ENCODE assay signal across 8 cellular contexts in the genomic region with DNA sequence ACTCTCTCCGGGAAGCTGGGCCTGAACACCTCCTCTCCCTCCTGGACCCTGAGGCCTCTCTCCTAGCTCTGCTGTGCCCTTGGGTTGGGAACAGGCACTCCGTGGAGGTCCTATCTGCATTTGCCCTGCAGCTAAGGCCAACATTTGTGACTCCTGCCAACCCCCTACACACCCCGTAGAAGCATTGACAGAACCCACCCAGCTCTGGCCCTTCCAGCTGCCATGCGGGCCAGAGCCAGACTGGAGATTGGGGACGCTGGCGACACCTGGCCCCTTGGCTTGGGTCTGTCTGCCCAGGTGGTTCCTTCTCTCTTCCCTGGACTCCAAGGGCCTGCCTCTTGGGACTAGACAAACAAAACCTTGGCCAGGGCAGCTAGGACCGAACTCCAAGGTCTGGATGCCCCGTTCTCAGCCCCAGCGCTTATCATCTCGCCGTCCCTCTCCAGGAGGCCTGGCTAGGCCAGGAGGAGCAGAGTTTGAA. TPM values are rescaled to one million over a fixed set of nuclear protein-coding genes. Genes with fewer than 3 reads are reported as not detected.
A peak's percentile ranks its signal among the peaks of the same experiment; 100 is the strongest.
DNase-seq lines count a peak whose midpoint lies in the region; ATAC-seq, FAIRE-seq and TF ChIP-seq lines count a peak whose summit lies in the region.

No MANE protein-coding gene starts in this region.

- H3K36me3 ChIP-seq in ascending aorta: no peaks in the 10 kb centered on the region
- H3K36me3 ChIP-seq in HepG2 (replicated peaks in 1 of 2; ENCODE audit: control insufficient read depth in 1 of 2, insufficient read depth in 2 of 2, low read length in 2 of 2): no peaks in the 10 kb centered on the region
- no peaks in the 10 kb centered on the region for H3K36me3 ChIP-seq in suprapubic skin

- peak overlapping the region; percentile 90 for H3K27ac Mint-ChIP-seq in activated CD4-positive, alpha-beta T cell treated with anti-CD3 and anti-CD28 coated beads, Interleukin-2, amount 10 ng/mL, durations not matched to agents 24 days and 14 days

- H2AFZ ChIP-seq in HepG2 (ENCODE audit: low read length): peak overlapping the region; percentile 2

- in situ Hi-C loops in HepG2 (cut with HindIII; ENCODE audit: extremely low pct_ligation_motif_present, low pct_unique_long_range_greater_than_20kb): no loop called here

- H3K4me1 ChIP-seq in ascending aorta (peaks cover 10 to 40% of the 10 kb centered on the region in 2 donors), HepG2 (ENCODE audit: insufficient read depth, low read length) (peaks cover 65% of the 10 kb centered on the region), suprapubic skin (peaks cover 54% of the 10 kb centered on the region)

- peak overlapping the region; percentile 81 for H3K4me3 Mint-ChIP-seq in activated CD4-positive, alpha-beta T cell treated with anti-CD3 and anti-CD28 coated beads, Interleukin-2, amount 10 ng/mL, durations not matched to agents 24 days and 14 days

- no peak for TF ChIP-seq RAD21 in HepG2 (CRISPR knock-in tag; IDR thresholded peaks at IDR 0.05)

- peak overlapping the region; percentile 100 for H3K4me2 ChIP-seq in HepG2 (ENCODE audit: low read depth, low read length)

- TF ChIP-seq POLR2A in HepG2 (IDR thresholded peaks at IDR 0.05; ENCODE audit: insufficient read depth in 1 of 2, low read depth in 2 of 2, low read length in 2 of 2) (no peak), suprapubic skin (IDR thresholded peaks at IDR 0.05) (no peak)

- intact Hi-C loops in activated CD4-positive, alpha-beta T cell treated with anti-CD3 and anti-CD28 coated beads, Interleukin-2, amount 10 ng/mL, durations not matched to agents 24 days and 14 days (cut with micrococcal nuclease): loop anchor here (5.0 kb wide), 1 partner anchor 50 kb away; the partner anchor contains the start of gene UBE2O
- intact Hi-C loops in ascending aorta (cut with DNase I): loop anchor here (5.0 kb wide), 1 partner anchor 50 kb away; the partner anchor contains the start of gene UBE2O
- intact Hi-C loops in HepG2 (cut with micrococcal nuclease; ENCODE audit: unreplicated experiment): loop anchor here (1.0 kb wide), 1 partner anchor 36 kb away; no protein-coding TSS in a partner anchor

- H3K9me3 ChIP-seq in ascending aorta (no peaks in the 10 kb centered on the region), HepG2 (ENCODE audit: low read length) (no peaks in the 10 kb centered on the region), suprapubic skin (no peaks in the 10 kb centered on the region)

- H3K9me3 Mint-ChIP-seq in activated CD4-positive, alpha-beta T cell treated with anti-CD3 and anti-CD28 coated beads, Interleukin-2, amount 10 ng/mL, durations not matched to agents 24 days and 14 days: no peaks in the 10 kb centered on the region

- peaks cover 29% of the 10 kb centered on the region for H3K79me2 ChIP-seq in HepG2 (ENCODE audit: insufficient read depth, low read length)

- 3% methylated on average over 11 of the region's 11 CpGs for WGBS in HepG2 (ENCODE audit: low lambda C conversion rate)
- WGBS in suprapubic skin: 82% methylated on average over 11 of the region's 11 CpGs

- CTCF ChIA-PET in HepG2 (lab: Yijun Ruan, JAX; ENCODE audit: low intra/inter-chr PET ratio, low total read pairs): interaction anchor here (1.0 to 1.2 kb wide), 2 partner anchors 36 kb away, joined by 3 to 4 read pairs; no protein-coding TSS in a partner anchor

- peak; percentile 21 for ATAC-seq in HepG2

- H3K27me3 Mint-ChIP-seq in activated CD4-positive, alpha-beta T cell treated with anti-CD3 and anti-CD28 coated beads, Interleukin-2, amount 10 ng/mL, durations not matched to agents 24 days and 14 days: no peaks in the 10 kb centered on the region

- H3K27me3 ChIP-seq in ascending aorta (no peaks in the 10 kb centered on the region), HepG2 (ENCODE audit: control insufficient read depth in 1 of 2, insufficient read depth in 2 of 2, low read length in 2 of 2) (peaks cover 0 to 2% of the 10 kb centered on the region in 2 experiments; a peak in 1 of 5 replicates), suprapubic skin (no peaks in the 10 kb centered on the region)

- no peak for DNase-seq in activated CD4-positive, alpha-beta T cell treated with anti-CD3 and anti-CD28 coated beads, Interleukin-2, amount 10 ng/mL, durations not matched to agents 24 days and 14 days
- no peak for DNase-seq in activated CD4-positive, alpha-beta T cell treated with anti-CD3 and anti-CD28 coated beads for 48 hours
- DNase-seq in ascending aorta (ENCODE audit: low spot score in 2 of 2): no peak
- DNase-seq in HepG2 (ENCODE audit: low spot score): no peak
- no peak for DNase-seq in suprapubic skin (ENCODE audit: low spot score in 2 of 2)
- DNase-seq in NOMO-1 treated with dmso at 0.1 percent for 144 hours (lab: John Stamatoyannopoulos, UW; ENCODE audit: unreplicated experiment): no peak
- DNase-seq in stimulated activated naive CD4-positive, alpha-beta T cell (lab: John Stamatoyannopoulos, UW): no peak
- no peak for DNase-seq in glomerular visceral epithelial cell (ENCODE audit: extremely low spot score)

- no TSS peak for BruUV-seq in HepG2 (replicated peaks; lab: Mats Ljungman, UMichigan)

- POLR2A ChIA-PET in HepG2 (lab: Yijun Ruan, JAX): interaction anchor here (0.7 to 8.2 kb wide), 26 partner anchors 8 to 170 kb away, joined by 3 to 252 read pairs (median 7); partner anchors contain the start of genes AANAT, PRCD, PRPSAP1 and UBE2O

- H3K36me3 Mint-ChIP-seq in activated CD4-positive, alpha-beta T cell treated with anti-CD3 and anti-CD28 coated beads, Interleukin-2, amount 10 ng/mL, durations not matched to agents 24 days and 14 days (ENCODE audit: low read depth): peaks cover 7% of the 10 kb centered on the region

- peak overlapping the region; percentile 61 for H3K9ac ChIP-seq in HepG2 (ENCODE audit: insufficient read depth, low read depth, low read length)

- H3K4me1 Mint-ChIP-seq in activated CD4-positive, alpha-beta T cell treated with anti-CD3 and anti-CD28 coated beads, Interleukin-2, amount 10 ng/mL, durations not matched to agents 24 days and 14 days: peaks cover 49% of the 10 kb centered on the region

- no peak for TF ChIP-seq EP300 in HepG2 (IDR thresholded peaks at IDR 0.05; ENCODE audit: low read depth in 2 of 2, low read length in 2 of 2)
- TF ChIP-seq EP300 in HepG2 (CRISPR knock-in tag; IDR thresholded peaks at IDR 0.05; ENCODE audit: borderline replicate concordance): no peak
- TF ChIP-seq EP300 in suprapubic skin (IDR thresholded peaks at IDR 0.05): no peak

- H3K4me3 ChIP-seq in ascending aorta: peak overlapping the region; percentile 62 to 78
- peak overlapping the region; percentile 36 to 99 (median 96) for H3K4me3 ChIP-seq in HepG2 (replicated peaks in 1 of 3; ENCODE audit: insufficient read depth in 1 of 3, low read depth in 2 of 3, low read length in 3 of 3)
- H3K4me3 ChIP-seq in suprapubic skin: peak overlapping the region; percentile 69

- FAIRE-seq in HepG2 (lab: Jason Lieb, UNC): no peak

- H3K27ac ChIP-seq in ascending aorta (peak overlapping the region; percentile 80), HepG2 (ENCODE audit: extremely low read length, insufficient read depth, low read length) (peak overlapping the region; percentile 59), suprapubic skin (peak overlapping the region; percentile 4)

- peaks cover 8% of the 10 kb centered on the region; the same call in 1 of the 2 replicates for H4K20me1 ChIP-seq in HepG2 (ENCODE audit: insufficient read depth, low read length)

- TF ChIP-seq CTCF in ascending aorta (IDR thresholded peaks at IDR 0.05) (no peak), HepG2 (CRISPR knock-in tag; IDR thresholded peaks at IDR 0.05) (no peak), suprapubic skin (IDR thresholded peaks at IDR 0.05) (no peak)

RNA-seq across cellular contexts. Expression of gene RHBDF2, which starts 0.6 kb away (rescaled TPM):
- 45.4 and 54.5 TPM in 2 replicates for total RNA-seq in activated CD4-positive, alpha-beta T cell treated with anti-CD3 and anti-CD28 coated beads, Interleukin-2, amount 10 ng/mL, durations not matched to agents 24 days and 14 days
- total RNA-seq in ascending aorta (12.7 TPM), HepG2 (2016; rRNA removed; fragmentation: Illumina TruSeq; extraction: Trizol) (4.2 and 7.8 TPM in 2 replicates), suprapubic skin (10 to 100 TPM; 45.9 to 82.6 (median 52.6) TPM)
- total RNA-seq in HepG2 (2016; cell fraction: cytosol; rRNA removed; fragmentation: Illumina TruSeq; extraction: Trizol; ENCODE audit: low read depth): 3.3 and 3.4 TPM in 2 replicates
- total RNA-seq in HepG2 (2016; cell fraction: insoluble cytoplasmic fraction; rRNA removed; fragmentation: Illumina TruSeq; extraction: Trizol): 2.8 and 8.6 TPM in 2 replicates
- total RNA-seq in HepG2 (2016; cell fraction: membrane; rRNA removed; fragmentation: Illumina TruSeq; extraction: Trizol): 3.2 and 3.5 TPM in 2 replicates
- total RNA-seq in HepG2 (2016; cell fraction: nucleus; rRNA removed; fragmentation: Illumina TruSeq; extraction: Trizol): 10.0 and 14.7 TPM in 2 replicates
- polyA plus RNA-seq in HepG2 (2011; rRNA removed): 24.2 and 27.6 TPM in 2 replicates
- 9.7 and 15.2 TPM in 2 replicates for polyA plus RNA-seq in HepG2 (2011; cell fraction: cytosol; rRNA removed)
- polyA plus RNA-seq in HepG2 (2011; cell fraction: nucleus; rRNA removed): 96.1 and 124 TPM in 2 replicates
- polyA plus RNA-seq in HepG2 (2012): 17.9 and 27.7 TPM in 2 replicates
- 1.2 and 1.5 TPM in 2 replicates for polyA plus RNA-seq in HepG2 (2016; cell fraction: cytosol; fragmentation: Illumina TruSeq; extraction: Trizol; ENCODE audit: low read depth)
- polyA plus RNA-seq in HepG2 (2016; cell fraction: insoluble cytoplasmic fraction; fragmentation: Illumina TruSeq; extraction: Trizol; ENCODE audit: low read depth): 3.8 and 4.6 TPM in 2 replicates
- 2.0 and 3.1 TPM in 2 replicates for polyA plus RNA-seq in HepG2 (2016; cell fraction: membrane; fragmentation: Illumina TruSeq; extraction: Trizol; ENCODE audit: low read depth)
- polyA plus RNA-seq in HepG2 (2016; cell fraction: nucleus; fragmentation: Illumina TruSeq; extraction: Trizol; ENCODE audit: insufficient read depth, low read depth): 23.9 and 27.3 TPM in 2 replicates
- polyA minus RNA-seq in HepG2 (2011; rRNA and poly(A)+ RNA removed; ENCODE audit: low replicate concordance): 8.1 and 40.4 TPM in 2 replicates
- 12.8 and 13.5 TPM in 2 replicates for polyA minus RNA-seq in HepG2 (2011; cell fraction: cytosol; rRNA and poly(A)+ RNA removed)
- 26.5 and 30.6 TPM in 2 replicates for polyA minus RNA-seq in HepG2 (2011; cell fraction: nucleus; rRNA and poly(A)+ RNA removed)

RNA-seq across cellular contexts. Expression of gene AANAT, which starts 34.5 kb away (rescaled TPM):
- not detected in 2 replicates for total RNA-seq in activated CD4-positive, alpha-beta T cell treated with anti-CD3 and anti-CD28 coated beads, Interleukin-2, amount 10 ng/mL, durations not matched to agents 24 days and 14 days
- not detected for total RNA-seq in ascending aorta
- total RNA-seq in HepG2 (2016; rRNA removed; fragmentation: Illumina TruSeq; extraction: Trizol): not detected in 2 replicates
- not detected in 2 replicates for total RNA-seq in HepG2 (2016; cell fraction: cytosol; rRNA removed; fragmentation: Illumina TruSeq; extraction: Trizol; ENCODE audit: low read depth)
- total RNA-seq in HepG2 (2016; cell fraction: insoluble cytoplasmic fraction; rRNA removed; fragmentation: Illumina TruSeq; extraction: Trizol): not detected in 2 replicates
- total RNA-seq in HepG2 (2016; cell fraction: membrane; rRNA removed; fragmentation: Illumina TruSeq; extraction: Trizol): not detected in 2 replicates
- total RNA-seq in HepG2 (2016; cell fraction: nucleus; rRNA removed; fragmentation: Illumina TruSeq; extraction: Trizol): not detected in 2 replicates
- polyA plus RNA-seq in HepG2 (2011; rRNA removed): 0.03 and 0.07 TPM in 2 replicates
- polyA plus RNA-seq in HepG2 (2011; cell fraction: cytosol; rRNA removed): not detected in 2 replicates
- 0.23 and 0.42 TPM in 2 replicates for polyA plus RNA-seq in HepG2 (2011; cell fraction: nucleus; rRNA removed)
- 0.31 TPM in 1 of 2 replicates, not detected in the other for polyA plus RNA-seq in HepG2 (2012)
- not detected in 2 replicates for polyA plus RNA-seq in HepG2 (2016; cell fraction: cytosol; fragmentation: Illumina TruSeq; extraction: Trizol; ENCODE audit: low read depth)
- polyA plus RNA-seq in HepG2 (2016; cell fraction: insoluble cytoplasmic fraction; fragmentation: Illumina TruSeq; extraction: Trizol; ENCODE audit: low read depth): not detected in 2 replicates
- not detected in 2 replicates for polyA plus RNA-seq in HepG2 (2016; cell fraction: membrane; fragmentation: Illumina TruSeq; extraction: Trizol; ENCODE audit: low read depth)
- not detected in 2 replicates for polyA plus RNA-seq in HepG2 (2016; cell fraction: nucleus; fragmentation: Illumina TruSeq; extraction: Trizol; ENCODE audit: insufficient read depth, low read depth)
- not detected in 2 replicates for polyA minus RNA-seq in HepG2 (2011; rRNA and poly(A)+ RNA removed; ENCODE audit: low replicate concordance)
- polyA minus RNA-seq in HepG2 (2011; cell fraction: cytosol; rRNA and poly(A)+ RNA removed): not detected in 2 replicates
- polyA minus RNA-seq in HepG2 (2011; cell fraction: nucleus; rRNA and poly(A)+ RNA removed): not detected in 2 replicates
- not detected for total RNA-seq in suprapubic skin

RNA-seq across cellular contexts. Expression of gene CYGB, which starts 35.6 kb away (rescaled TPM):
- total RNA-seq in activated CD4-positive, alpha-beta T cell treated with anti-CD3 and anti-CD28 coated beads, Interleukin-2, amount 10 ng/mL, durations not matched to agents 24 days and 14 days: not detected in 2 replicates
- total RNA-seq in ascending aorta (60.7 TPM), HepG2 (2016; rRNA removed; fragmentation: Illumina TruSeq; extraction: Trizol) (27.1 and 28.9 TPM in 2 replicates), suprapubic skin (10 to 100 TPM in 2 of 4 donors, 1 to 10 TPM in 2; 2.8 to 18.2 (median 10.4) TPM)
- total RNA-seq in HepG2 (2016; cell fraction: cytosol; rRNA removed; fragmentation: Illumina TruSeq; extraction: Trizol; ENCODE audit: low read depth): 5.2 and 8.2 TPM in 2 replicates
- total RNA-seq in HepG2 (2016; cell fraction: insoluble cytoplasmic fraction; rRNA removed; fragmentation: Illumina TruSeq; extraction: Trizol): 25.6 and 28.4 TPM in 2 replicates
- 16.6 and 21.7 TPM in 2 replicates for total RNA-seq in HepG2 (2016; cell fraction: membrane; rRNA removed; fragmentation: Illumina TruSeq; extraction: Trizol)
- 14.7 and 17.2 TPM in 2 replicates for total RNA-seq in HepG2 (2016; cell fraction: nucleus; rRNA removed; fragmentation: Illumina TruSeq; extraction: Trizol)
- polyA plus RNA-seq in HepG2 (2011; rRNA removed): 18.9 and 23.3 TPM in 2 replicates
- polyA plus RNA-seq in HepG2 (2011; cell fraction: cytosol; rRNA removed): 19.3 and 25.5 TPM in 2 replicates
- polyA plus RNA-seq in HepG2 (2011; cell fraction: nucleus; rRNA removed): 17.6 and 23.0 TPM in 2 replicates
- polyA plus RNA-seq in HepG2 (2012): 20.2 and 20.5 TPM in 2 replicates
- polyA plus RNA-seq in HepG2 (2016; cell fraction: cytosol; fragmentation: Illumina TruSeq; extraction: Trizol; ENCODE audit: low read depth): 6.2 and 7.9 TPM in 2 replicates
- polyA plus RNA-seq in HepG2 (2016; cell fraction: insoluble cytoplasmic fraction; fragmentation: Illumina TruSeq; extraction: Trizol; ENCODE audit: low read depth): 28.7 and 30.6 TPM in 2 replicates
- polyA plus RNA-seq in HepG2 (2016; cell fraction: membrane; fragmentation: Illumina TruSeq; extraction: Trizol; ENCODE audit: low read depth): 21.0 and 21.3 TPM in 2 replicates
- polyA plus RNA-seq in HepG2 (2016; cell fraction: nucleus; fragmentation: Illumina TruSeq; extraction: Trizol; ENCODE audit: insufficient read depth, low read depth): 24.9 and 26.1 TPM in 2 replicates
- 0.26 and 16.8 TPM in 2 replicates for polyA minus RNA-seq in HepG2 (2011; rRNA and poly(A)+ RNA removed; ENCODE audit: low replicate concordance)
- polyA minus RNA-seq in HepG2 (2011; cell fraction: cytosol; rRNA and poly(A)+ RNA removed): 9.7 and 11.8 TPM in 2 replicates
- 12.9 and 17.7 TPM in 2 replicates for polyA minus RNA-seq in HepG2 (2011; cell fraction: nucleus; rRNA and poly(A)+ RNA removed)

RNA-seq across cellular contexts. Expression of gene PRCD, which starts 38.0 kb away (rescaled TPM):
- not detected in 2 replicates for total RNA-seq in activated CD4-positive, alpha-beta T cell treated with anti-CD3 and anti-CD28 coated beads, Interleukin-2, amount 10 ng/mL, durations not matched to agents 24 days and 14 days
- 0.43 TPM for total RNA-seq in ascending aorta
- 0.52 TPM in 1 of 2 replicates, not detected in the other for total RNA-seq in HepG2 (2016; rRNA removed; fragmentation: Illumina TruSeq; extraction: Trizol)
- total RNA-seq in HepG2 (2016; cell fraction: cytosol; rRNA removed; fragmentation: Illumina TruSeq; extraction: Trizol; ENCODE audit: low read depth): not detected in 2 replicates
- total RNA-seq in HepG2 (2016; cell fraction: insoluble cytoplasmic fraction; rRNA removed; fragmentation: Illumina TruSeq; extraction: Trizol): 0.36 and 0.48 TPM in 2 replicates
- not detected in 2 replicates for total RNA-seq in HepG2 (2016; cell fraction: membrane; rRNA removed; fragmentation: Illumina TruSeq; extraction: Trizol)
- not detected in 2 replicates for total RNA-seq in HepG2 (2016; cell fraction: nucleus; rRNA removed; fragmentation: Illumina TruSeq; extraction: Trizol)
- 0.35 and 0.51 TPM in 2 replicates for polyA plus RNA-seq in HepG2 (2011; rRNA removed)
- polyA plus RNA-seq in HepG2 (2011; cell fraction: cytosol; rRNA removed): not detected in 2 replicates
- polyA plus RNA-seq in HepG2 (2011; cell fraction: nucleus; rRNA removed): 0.06 TPM in 1 of 2 replicates, not detected in the other
- 0.61 and 0.71 TPM in 2 replicates for polyA plus RNA-seq in HepG2 (2012)
- 0.25 TPM in 1 of 2 replicates, not detected in the other for polyA plus RNA-seq in HepG2 (2016; cell fraction: cytosol; fragmentation: Illumina TruSeq; extraction: Trizol; ENCODE audit: low read depth)
- not detected in 2 replicates for polyA plus RNA-seq in HepG2 (2016; cell fraction: insoluble cytoplasmic fraction; fragmentation: Illumina TruSeq; extraction: Trizol; ENCODE audit: low read depth)
- polyA plus RNA-seq in HepG2 (2016; cell fraction: membrane; fragmentation: Illumina TruSeq; extraction: Trizol; ENCODE audit: low read depth): not detected in 2 replicates
- not detected in 2 replicates for polyA plus RNA-seq in HepG2 (2016; cell fraction: nucleus; fragmentation: Illumina TruSeq; extraction: Trizol; ENCODE audit: insufficient read depth, low read depth)
- 0.70 TPM in 1 of 2 replicates, not detected in the other for polyA minus RNA-seq in HepG2 (2011; rRNA and poly(A)+ RNA removed; ENCODE audit: low replicate concordance)
- not detected in 2 replicates for polyA minus RNA-seq in HepG2 (2011; cell fraction: cytosol; rRNA and poly(A)+ RNA removed)
- not detected in 2 replicates for polyA minus RNA-seq in HepG2 (2011; cell fraction: nucleus; rRNA and poly(A)+ RNA removed)
- total RNA-seq in suprapubic skin: 1 to 10 TPM in 3 of 4 donors, not detected in 1; 1.3 to 2.8 (median 2.2) TPM

RNA-seq across cellular contexts. Expression of gene UBE2O, which starts 48.9 kb away (rescaled TPM):
- total RNA-seq in activated CD4-positive, alpha-beta T cell treated with anti-CD3 and anti-CD28 coated beads, Interleukin-2, amount 10 ng/mL, durations not matched to agents 24 days and 14 days: 43.8 and 44.0 TPM in 2 replicates
- total RNA-seq in ascending aorta: 19.6 TPM
- total RNA-seq in HepG2 (2016; rRNA removed; fragmentation: Illumina TruSeq; extraction: Trizol): 21.5 and 22.3 TPM in 2 replicates
- total RNA-seq in HepG2 (2016; cell fraction: cytosol; rRNA removed; fragmentation: Illumina TruSeq; extraction: Trizol; ENCODE audit: low read depth): 2.7 and 3.0 TPM in 2 replicates
- 22.1 and 22.5 TPM in 2 replicates for total RNA-seq in HepG2 (2016; cell fraction: insoluble cytoplasmic fraction; rRNA removed; fragmentation: Illumina TruSeq; extraction: Trizol)
- total RNA-seq in HepG2 (2016; cell fraction: membrane; rRNA removed; fragmentation: Illumina TruSeq; extraction: Trizol): 7.2 and 8.1 TPM in 2 replicates
- 23.0 and 27.1 TPM in 2 replicates for total RNA-seq in HepG2 (2016; cell fraction: nucleus; rRNA removed; fragmentation: Illumina TruSeq; extraction: Trizol)
- polyA plus RNA-seq in HepG2 (2011; rRNA removed): 23.5 and 30.4 TPM in 2 replicates
- polyA plus RNA-seq in HepG2 (2011; cell fraction: cytosol; rRNA removed): 11.6 and 11.8 TPM in 2 replicates
- 87.2 and 93.5 TPM in 2 replicates for polyA plus RNA-seq in HepG2 (2011; cell fraction: nucleus; rRNA removed)
- 28.0 and 29.8 TPM in 2 replicates for polyA plus RNA-seq in HepG2 (2012)
- polyA plus RNA-seq in HepG2 (2016; cell fraction: cytosol; fragmentation: Illumina TruSeq; extraction: Trizol; ENCODE audit: low read depth): 0.86 and 0.95 TPM in 2 replicates
- polyA plus RNA-seq in HepG2 (2016; cell fraction: insoluble cytoplasmic fraction; fragmentation: Illumina TruSeq; extraction: Trizol; ENCODE audit: low read depth): 15.3 and 21.2 TPM in 2 replicates
- polyA plus RNA-seq in HepG2 (2016; cell fraction: membrane; fragmentation: Illumina TruSeq; extraction: Trizol; ENCODE audit: low read depth): 2.1 and 3.0 TPM in 2 replicates
- 66.1 and 73.3 TPM in 2 replicates for polyA plus RNA-seq in HepG2 (2016; cell fraction: nucleus; fragmentation: Illumina TruSeq; extraction: Trizol; ENCODE audit: insufficient read depth, low read depth)
- polyA minus RNA-seq in HepG2 (2011; rRNA and poly(A)+ RNA removed; ENCODE audit: low replicate concordance): 39.5 and 89.3 TPM in 2 replicates
- 31.1 and 31.4 TPM in 2 replicates for polyA minus RNA-seq in HepG2 (2011; cell fraction: cytosol; rRNA and poly(A)+ RNA removed)
- polyA minus RNA-seq in HepG2 (2011; cell fraction: nucleus; rRNA and poly(A)+ RNA removed): 27.4 and 30.3 TPM in 2 replicates
- total RNA-seq in suprapubic skin: 10 to 100 TPM; 31.3 to 42.0 (median 37.7) TPM

Comparison
In these comparisons a context has a peak if more than half of its experiments do, and no peak if none do; other contexts are left out.
1. H3K27ac ChIP-seq: peak in every context shown above with its lines; median percentile 80 in ascending aorta; 59 in HepG2; 4 in suprapubic skin.